In genomic region chr17:29622337-29623282, GRCh38 we compare ENCODE assay signal across 1 cellular context.
A peak's percentile ranks its signal among the peaks of the same experiment; 100 is the strongest.
TF ChIP-seq lines count a peak whose summit lies in the region.

CORO6 (minus strand) TSS chr17:29622912; CDS start chr17:29621421, 1,491 bp downstream.

TF ChIP-seq in WTC11, 78 proteins besides CTCF, POLR2A, EP300 and RAD21 (continued from another document and continues in another):
- TF ChIP-seq PREB (CRISPR knock-in tag; IDR thresholded peaks at IDR 0.05; ENCODE audit: borderline replicate concordance) (no peak), ZNF416 (CRISPR knock-in tag; IDR thresholded peaks at IDR 0.05) (no peak), MXD4 (CRISPR knock-in tag; IDR thresholded peaks at IDR 0.05; ENCODE audit: borderline replicate concordance) (no peak), RORB (CRISPR knock-in tag; IDR thresholded peaks at IDR 0.05) (no peak), SMAD4 (CRISPR knock-in tag; IDR thresholded peaks at IDR 0.05) (no peak), IRF2 (CRISPR knock-in tag; IDR thresholded peaks at IDR 0.05; ENCODE audit: borderline replicate concordance, low read depth) (no peak; the same call in 1 of the 2 replicates), TP53 (CRISPR knock-in tag; IDR thresholded peaks at IDR 0.05) (no peak), USF1 (CRISPR knock-in tag; IDR thresholded peaks at IDR 0.05) (0 out of 2 replicates have a peak, but pooled peaks have one; percentile 40), PRDM15 (CRISPR knock-in tag; IDR thresholded peaks at IDR 0.05) (0 out of 2 replicates have a peak, but pooled peaks have one; percentile 15), ATF3 (CRISPR knock-in tag; conservative IDR thresholded peaks at IDR 0.05) (no peak), JAZF1 (CRISPR knock-in tag; IDR thresholded peaks at IDR 0.05) (no peak), ELF4 (CRISPR knock-in tag; IDR thresholded peaks at IDR 0.05; ENCODE audit: low read depth) (no peak), PRRX2 (CRISPR knock-in tag; IDR thresholded peaks at IDR 0.05) (no peak), ZNF281 (CRISPR knock-in tag; IDR thresholded peaks at IDR 0.05) (no peak), USF2 (CRISPR knock-in tag; IDR thresholded peaks at IDR 0.05) (no peak), NFE2L1 (CRISPR knock-in tag; IDR thresholded peaks at IDR 0.05) (no peak; the same call in 1 of the 2 replicates), MLX (CRISPR knock-in tag; IDR thresholded peaks at IDR 0.05) (no peak), ESRRA (CRISPR knock-in tag; IDR thresholded peaks at IDR 0.05; ENCODE audit: borderline replicate concordance) (peak; percentile 43; the same call in 1 of the 2 replicates), NR3C1 (CRISPR knock-in tag; conservative IDR thresholded peaks at IDR 0.05; ENCODE audit: low read depth) (no peak), E2F5 (CRISPR knock-in tag; IDR thresholded peaks at IDR 0.05) (peak; percentile 99), KAT7 (CRISPR knock-in tag; IDR thresholded peaks at IDR 0.05; ENCODE audit: borderline replicate concordance) (no peak), GTF2I (CRISPR knock-in tag; conservative IDR thresholded peaks at IDR 0.05) (no peak), ZNF138 (CRISPR knock-in tag; conservative IDR thresholded peaks at IDR 0.05) (no peak), STAT6 (CRISPR knock-in tag; conservative IDR thresholded peaks at IDR 0.05; ENCODE audit: low read depth) (no peak), GRHL2 (CRISPR knock-in tag; IDR thresholded peaks at IDR 0.05; ENCODE audit: insufficient replicate concordance, severe bottlenecking) (no peak), AR (CRISPR knock-in tag; IDR thresholded peaks at IDR 0.05) (no peak), ARID4B (CRISPR knock-in tag; IDR thresholded peaks at IDR 0.05; ENCODE audit: borderline replicate concordance) (0 out of 2 replicates have a peak, but pooled peaks have one; percentile 33), FOXP4 (CRISPR knock-in tag; IDR thresholded peaks at IDR 0.05) (peak; percentile 22; the same call in 1 of the 2 replicates)
